Comparison of ENCODE assay signal across 10 cellular contexts in genomic region chr7:104985259-104985617, GRCh38. TPM values are rescaled to one million over a fixed set of nuclear protein-coding genes. Genes with fewer than 3 reads are reported as not detected.
DNase-seq lines count a peak whose midpoint lies in the region; ATAC-seq, FAIRE-seq and TF ChIP-seq lines count a peak whose summit lies in the region.
"Had no signal": no experiment of that assay in that cellular context is flagged by ENCODE, and none has a peak within 500 bp of the region (broad histone marks: within the 10 kb centered on the region; RNA-seq: fewer than 3 reads in every experiment).

No MANE protein-coding gene starts in this region.

- peaks cover 36% of the 10 kb centered on the region for H3K79me2 ChIP-seq in SU-DHL-6 (ENCODE audit: insufficient read depth, low read length)

- H3F3A ChIP-seq in SU-DHL-6 (ENCODE audit: insufficient read depth) = peaks cover 70% of the 10 kb centered on the region

- peaks cover 12% of the 10 kb centered on the region for H4K20me1 ChIP-seq in SU-DHL-6 (ENCODE audit: low read depth, low read length)

- H3K9me3 Mint-ChIP-seq in T-helper 2 cell treated with Interferon-gamma antibody and Interleukin-4, amounts not matched to agents 5 μg/mL and 100 μg/mL, for 36 hours = no peaks in the 10 kb centered on the region
- peaks cover 15% of the 10 kb centered on the region for H3K9me3 Mint-ChIP-seq in glutamatergic neuron (ENCODE audit: unreplicated experiment)
- H3K9me3 Mint-ChIP-seq in stimulated activated memory B cell treated with anti-CD40 and anti-IgM and Interleukin-4, amounts not matched to agents 10 μg/mL and 1 μg/mL and 100 μg/mL, for 72 hours = no peaks in the 10 kb centered on the region

- peak overlapping the region; percentile 100 for H3K27ac Mint-ChIP-seq in T-helper 2 cell treated with Interferon-gamma antibody and Interleukin-4, amounts not matched to agents 5 μg/mL and 100 μg/mL, for 36 hours
- peak overlapping the region; percentile 100 for H3K27ac Mint-ChIP-seq in glutamatergic neuron (ENCODE audit: unreplicated experiment)
- H3K27ac Mint-ChIP-seq in stimulated activated memory B cell treated with anti-CD40 and anti-IgM and Interleukin-4, amounts not matched to agents 10 μg/mL and 1 μg/mL and 100 μg/mL, for 72 hours = peak overlapping the region; percentile 100

- ATAC-seq in stimulated activated memory B cell treated with anti-CD40 and anti-IgM and Interleukin-4, amounts not matched to agents 10 μg/mL and 1 μg/mL and 100 μg/mL, for 72 hours = no peak

- H3K36me3 ChIP-seq in SU-DHL-6 (ENCODE audit: low read length) = 0 out of 2 replicates have a peak, but pooled peaks cover under 1% of the 10 kb centered on the region

- no peak overlapping the region for H3K4me3 ChIP-seq in SU-DHL-6 (ENCODE audit: insufficient read depth, low read length, poor library complexity, severe bottlenecking)

- H3K36me3 Mint-ChIP-seq in T-helper 2 cell treated with Interferon-gamma antibody and Interleukin-4, amounts not matched to agents 5 μg/mL and 100 μg/mL, for 36 hours (ENCODE audit: low read depth) = peaks cover 18% of the 10 kb centered on the region
- H3K36me3 Mint-ChIP-seq in glutamatergic neuron (ENCODE audit: unreplicated experiment) = no peaks in the 10 kb centered on the region
- H3K36me3 Mint-ChIP-seq in stimulated activated memory B cell treated with anti-CD40 and anti-IgM and Interleukin-4, amounts not matched to agents 10 μg/mL and 1 μg/mL and 100 μg/mL, for 72 hours = no peaks in the 10 kb centered on the region

- H3K4me1 Mint-ChIP-seq in T-helper 2 cell treated with Interferon-gamma antibody and Interleukin-4, amounts not matched to agents 5 μg/mL and 100 μg/mL, for 36 hours (ENCODE audit: low read depth) = peaks cover 54% of the 10 kb centered on the region
- H3K4me1 Mint-ChIP-seq in glutamatergic neuron (ENCODE audit: low read depth, unreplicated experiment) = peaks cover 54% of the 10 kb centered on the region
- H3K4me1 Mint-ChIP-seq in stimulated activated memory B cell treated with anti-CD40 and anti-IgM and Interleukin-4, amounts not matched to agents 10 μg/mL and 1 μg/mL and 100 μg/mL, for 72 hours = peaks cover 43% of the 10 kb centered on the region

- no peaks in the 10 kb centered on the region for H3K27me3 ChIP-seq in SU-DHL-6 (ENCODE audit: low read length)

- peak overlapping the region; percentile 89 for H3K4me2 ChIP-seq in SU-DHL-6 (ENCODE audit: low read depth, low read length, poor library complexity, severe bottlenecking)

- peak overlapping the region; percentile 79 for H3K27ac ChIP-seq in SU-DHL-6 (ENCODE audit: low read depth, low read length)

- H2AFZ ChIP-seq in SU-DHL-6 (ENCODE audit: low read depth, low read length, severe bottlenecking) = no peak overlapping the region

- TF ChIP-seq CTCF in SU-DHL-6 (IDR thresholded peaks at IDR 0.05; ENCODE audit: insufficient read depth, low read length, poor library complexity, severe bottlenecking) (no peak), glutamatergic neuron (IDR thresholded peaks at IDR 0.05; ENCODE audit: partially characterized antibody, unreplicated experiment) (no peak)

- H3K9me2 ChIP-seq in SU-DHL-6 (replicated peaks; ENCODE audit: insufficient read depth, low read length) = no peaks in the 10 kb centered on the region

- no peak for DNase-seq in T-helper 2 cell treated with Interferon-gamma antibody and Interleukin-4, amounts not matched to agents 5 μg/mL and 100 μg/mL, for 36 hours (ENCODE audit: low spot score)
- DNase-seq in T-helper 2 cell (no peak), glutamatergic neuron (no peak), cortex of kidney (lab: John Stamatoyannopoulos, UW) (no peak), RCC 7860 (ENCODE audit: low spot score) (no peak)
- DNase-seq in stimulated activated CD4-positive, alpha-beta T cell treated with anti-CD3 and anti-CD28 coated beads, Interleukin-15, amount 100 ng/mL, for 24 hours = no peak
- DNase-seq: AML-193, NCI-H2029 treated with DMSO at 0.1 percent for 48 hours had no signal

- peak overlapping the region; percentile 100 for H3K4me3 Mint-ChIP-seq in T-helper 2 cell treated with Interferon-gamma antibody and Interleukin-4, amounts not matched to agents 5 μg/mL and 100 μg/mL, for 36 hours
- H3K4me3 Mint-ChIP-seq in glutamatergic neuron (ENCODE audit: unreplicated experiment) = peak overlapping the region; percentile 100
- H3K4me3 Mint-ChIP-seq in stimulated activated memory B cell treated with anti-CD40 and anti-IgM and Interleukin-4, amounts not matched to agents 10 μg/mL and 1 μg/mL and 100 μg/mL, for 72 hours = peak overlapping the region; percentile 100

- H3K9ac ChIP-seq in SU-DHL-6 (ENCODE audit: low read length) = no peak overlapping the region

- H3K27me3 Mint-ChIP-seq in T-helper 2 cell treated with Interferon-gamma antibody and Interleukin-4, amounts not matched to agents 5 μg/mL and 100 μg/mL, for 36 hours (ENCODE audit: low read depth) = no peaks in the 10 kb centered on the region
- peaks cover 2% of the 10 kb centered on the region for H3K27me3 Mint-ChIP-seq in glutamatergic neuron (ENCODE audit: unreplicated experiment)
- H3K27me3 Mint-ChIP-seq in stimulated activated memory B cell treated with anti-CD40 and anti-IgM and Interleukin-4, amounts not matched to agents 10 μg/mL and 1 μg/mL and 100 μg/mL, for 72 hours = no peaks in the 10 kb centered on the region

- no peaks in the 10 kb centered on the region for H3K9me3 ChIP-seq in SU-DHL-6 (ENCODE audit: insufficient read depth, low read length)

- no peak for FAIRE-seq in RCC 7860 (lab: Jason Lieb, UNC)

RNA-seq across cellular contexts. Expression of gene KMT2E, which starts 28.8 kb away (rescaled TPM):
- total RNA-seq in glutamatergic neuron (ENCODE audit: unreplicated experiment) = 126 TPM
